Comparison of ENCODE assay signal across 8 cellular contexts in the genomic region with DNA sequence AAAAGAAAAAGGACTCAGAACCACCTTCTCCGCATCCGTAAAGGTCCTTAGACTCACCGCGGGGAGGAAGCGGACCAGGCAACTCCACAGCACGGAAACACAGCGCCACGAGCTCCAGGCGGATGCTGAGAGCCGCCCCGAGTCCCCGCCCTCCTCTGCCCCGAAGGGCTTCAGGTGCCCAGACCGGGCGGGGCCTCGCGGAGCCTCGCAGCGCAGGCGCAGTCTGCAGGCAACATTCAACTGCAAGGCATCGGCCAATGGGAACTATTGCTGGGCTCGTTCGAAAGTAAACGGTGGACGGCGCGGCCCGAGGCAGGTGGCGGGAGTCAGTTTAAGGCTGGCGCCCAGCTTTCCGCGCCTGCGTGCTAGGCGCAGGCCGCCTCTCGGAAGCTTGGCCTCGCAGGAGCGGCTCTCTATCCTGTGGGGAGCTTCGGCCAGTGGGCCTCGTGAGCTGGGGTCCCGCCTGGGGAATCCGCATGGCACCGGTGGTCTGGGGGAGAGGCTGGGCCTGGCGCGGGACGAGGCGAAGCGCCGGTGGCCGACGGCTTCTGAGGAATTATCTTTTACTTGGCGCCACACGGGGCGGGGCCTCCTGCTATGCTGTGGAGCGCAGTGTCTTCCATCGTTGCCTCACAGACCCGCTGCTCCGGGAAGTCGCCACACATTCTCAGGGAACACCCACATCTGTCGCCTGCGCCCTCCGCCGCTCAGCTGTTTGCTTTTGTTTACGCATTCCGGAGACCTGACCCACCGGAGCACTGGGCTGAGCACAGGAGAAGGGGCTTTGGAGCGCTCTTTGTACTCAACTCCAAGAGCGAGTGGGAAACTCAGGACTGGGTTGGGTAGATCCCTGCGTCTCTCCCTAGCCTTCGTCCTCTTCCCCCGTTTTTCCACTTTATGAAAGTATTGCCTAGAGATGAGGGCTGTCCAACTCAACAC. TPM values are rescaled to one million over a fixed set of nuclear protein-coding genes. Genes with fewer than 3 reads are reported as not detected.
DNase-seq lines count a peak whose midpoint lies in the region; ATAC-seq and TF ChIP-seq lines count a peak whose summit lies in the region.

A gene with protein sequence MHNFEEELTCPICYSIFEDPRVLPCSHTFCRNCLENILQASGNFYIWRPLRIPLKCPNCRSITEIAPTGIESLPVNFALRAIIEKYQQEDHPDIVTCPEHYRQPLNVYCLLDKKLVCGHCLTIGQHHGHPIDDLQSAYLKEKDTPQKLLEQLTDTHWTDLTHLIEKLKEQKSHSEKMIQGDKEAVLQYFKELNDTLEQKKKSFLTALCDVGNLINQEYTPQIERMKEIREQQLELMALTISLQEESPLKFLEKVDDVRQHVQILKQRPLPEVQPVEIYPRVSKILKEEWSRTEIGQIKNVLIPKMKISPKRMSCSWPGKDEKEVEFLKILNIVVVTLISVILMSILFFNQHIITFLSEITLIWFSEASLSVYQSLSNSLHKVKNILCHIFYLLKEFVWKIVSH (minus strand): TSS at position 127 of the 939 bp plus-strand sequence. CDS start 10,603 bp downstream, outside the sequence.

- peak within 1 kb of the TSS; percentile 93 to 100 (median 95) for H3K27ac Mint-ChIP-seq in CD4-positive, CD25-positive, alpha-beta regulatory T cell

- no peaks in the 10 kb centered on the region for H3K27me3 Mint-ChIP-seq in CD4-positive, CD25-positive, alpha-beta regulatory T cell

- TF ChIP-seq CTCF in GM20000 (IDR thresholded peaks at IDR 0.05; ENCODE audit: extremely low read depth, missing control alignments) (no peak), cardiac muscle cell (IDR thresholded peaks at IDR 0.05; ENCODE audit: low read depth, low read length) (peak; percentile 2), parathyroid adenoma (IDR thresholded peaks at IDR 0.05) (no peak), tibial artery (IDR thresholded peaks at IDR 0.05) (no peak)

- intact Hi-C loops in tibial artery (cut with DNase I; ENCODE audit: low total_unique reads) = no loop called here

- peaks cover 17 to 49% (median 22%) of the 10 kb centered on the region in 4 donors for H3K4me1 Mint-ChIP-seq in CD4-positive, CD25-positive, alpha-beta regulatory T cell

- H3K36me3 ChIP-seq in CD4-positive, CD25-positive, alpha-beta regulatory T cell (ENCODE audit: control insufficient read depth, insufficient read depth, low read length) = no peaks in the 10 kb centered on the region
- H3K36me3 ChIP-seq in cardiac muscle cell (no peaks in the 10 kb centered on the region), parathyroid adenoma (ENCODE audit: control insufficient read depth, insufficient read depth, low read length) (no peaks in the 10 kb centered on the region), tibial artery (no peaks in the 10 kb centered on the region)

- H3K4me1 ChIP-seq in CD4-positive, CD25-positive, alpha-beta regulatory T cell (ENCODE audit: control insufficient read depth, insufficient read depth, low read length, poor library complexity, severe bottlenecking) = peaks cover 28% of the 10 kb centered on the region
- H3K4me1 ChIP-seq in cardiac muscle cell (ENCODE audit: low read depth) (no peaks in the 10 kb centered on the region), parathyroid adenoma (peaks cover 2% of the 10 kb centered on the region), tibial artery (peaks cover 0 to 15% (median 6%) of the 10 kb centered on the region in 4 donors)

- DNase-seq in CD4-positive, CD25-positive, alpha-beta regulatory T cell = peak; percentile 95 to 99 (median 95)
- DNase-seq in GM20000 (ENCODE audit: low spot score) (peak; percentile 98), HT-29 (ENCODE audit: low spot score) (peak; percentile 96), cardiac muscle cell (ENCODE audit: low read depth in 1 of 2, low spot score in 1 of 2) (peak; percentile 97 to 98), tibial artery (peak; percentile 70 to 90)
- peak; percentile 92 for DNase-seq in activated naive CD8-positive, alpha-beta T cell treated with anti-CD3 and anti-CD28 coated beads, Interleukin-2, amount 50 U/mL, for 16 hours (ENCODE audit: low read depth, low spot score)

- H3K36me3 Mint-ChIP-seq in CD4-positive, CD25-positive, alpha-beta regulatory T cell = peaks cover 6% of the 10 kb centered on the region

- H3K4me3 Mint-ChIP-seq in CD4-positive, CD25-positive, alpha-beta regulatory T cell = peak within 1 kb of the TSS; percentile 96 to 98 (median 96)

- H3K9ac ChIP-seq in parathyroid adenoma = no peak within 1 kb of the TSS

- H3K9me3 ChIP-seq in CD4-positive, CD25-positive, alpha-beta regulatory T cell (ENCODE audit: control insufficient read depth in 2 of 2, low read length in 2 of 2) = no peaks in the 10 kb centered on the region
- H3K9me3 ChIP-seq in cardiac muscle cell (ENCODE audit: low read depth) = no peaks in the 10 kb centered on the region
- H3K9me3 ChIP-seq in parathyroid adenoma (ENCODE audit: control insufficient read depth, low read length) = no peaks in the 10 kb centered on the region
- peaks cover 0 to 4% (median 0%) of the 10 kb centered on the region in 3 donors for H3K9me3 ChIP-seq in tibial artery

- ATAC-seq in CD4-positive, CD25-positive, alpha-beta regulatory T cell (ENCODE audit: low read depth in 2 of 2) = peak; percentile 97
- peak; percentile 92 for ATAC-seq in SK-N-SH treated with all-trans-retinoic acid at 6 μM for 48 hours

- H3K27me3 ChIP-seq in CD4-positive, CD25-positive, alpha-beta regulatory T cell (ENCODE audit: control insufficient read depth, insufficient read depth, low read length) = no peaks in the 10 kb centered on the region
- no peaks in the 10 kb centered on the region for H3K27me3 ChIP-seq in cardiac muscle cell
- H3K27me3 ChIP-seq in parathyroid adenoma (ENCODE audit: control insufficient read depth, insufficient read depth, low read length) = no peaks in the 10 kb centered on the region
- H3K27me3 ChIP-seq in tibial artery = no peaks in the 10 kb centered on the region

- peak within 1 kb of the TSS; percentile 100 for H3K4me3 ChIP-seq in CD4-positive, CD25-positive, alpha-beta regulatory T cell (ENCODE audit: low read depth, low read length)
- peak within 1 kb of the TSS; percentile 50 for H3K4me3 ChIP-seq in cardiac muscle cell
- peak within 1 kb of the TSS; percentile 56 for H3K4me3 ChIP-seq in parathyroid adenoma (ENCODE audit: low read depth, low read length)
- peak within 1 kb of the TSS; percentile 52 to 62 for H3K4me3 ChIP-seq in tibial artery

- H3K9me3 Mint-ChIP-seq in CD4-positive, CD25-positive, alpha-beta regulatory T cell = no peaks in the 10 kb centered on the region

- peak within 1 kb of the TSS; percentile 95 for H2AFZ ChIP-seq in parathyroid adenoma

- H3K4me2 ChIP-seq in parathyroid adenoma (ENCODE audit: low read length) = peak within 1 kb of the TSS; percentile 71

- H3K27ac ChIP-seq in CD4-positive, CD25-positive, alpha-beta regulatory T cell (ENCODE audit: insufficient read depth, low read length, poor library complexity, severe bottlenecking) = peak within 1 kb of the TSS; percentile 91
- H3K27ac ChIP-seq in cardiac muscle cell (peak within 1 kb of the TSS; percentile 86), parathyroid adenoma (peak within 1 kb of the TSS; percentile 56), tibial artery (peak within 1 kb of the TSS; percentile 68 to 71)

- no peaks in the 10 kb centered on the region for H3K79me2 ChIP-seq in parathyroid adenoma

TF ChIP-seq in SK-N-SH treated with all-trans-retinoic acid at 6 μM for 48 hours, 23 proteins besides CTCF, POLR2A, EP300 and RAD21:
- TF ChIP-seq ZFP3 (CRISPR knock-in tag; IDR thresholded peaks at IDR 0.05) = no peak
- TF ChIP-seq ZNF565 (CRISPR knock-in tag; conservative IDR thresholded peaks at IDR 0.05; ENCODE audit: low read depth) = no peak
- TF ChIP-seq TOX (CRISPR knock-in tag; IDR thresholded peaks at IDR 0.05; ENCODE audit: borderline replicate concordance) = no peak
- TF ChIP-seq SNAI2 (CRISPR knock-in tag; IDR thresholded peaks at IDR 0.05) = no peak
- no peak for TF ChIP-seq ZNF70 (CRISPR knock-in tag; IDR thresholded peaks at IDR 0.05)

RNA-seq across cellular contexts. Expression of the gene that starts here (rescaled TPM):
- 34.0 TPM for total RNA-seq in CD4-positive, CD25-positive, alpha-beta regulatory T cell
- 10 to 100 TPM; 50.5 to 67.9 (median 55.5) TPM for polyA plus RNA-seq in CD4-positive, CD25-positive, alpha-beta regulatory T cell
- 5.1 and 6.1 TPM in 2 replicates for total RNA-seq in HT-29 (2014; rRNA removed; shearing (Covaris generic))
- total RNA-seq in cardiac muscle cell = 3.2 and 15.5 TPM in 2 replicates
- polyA plus RNA-seq in cardiac muscle cell = 11.1 and 32.3 TPM in 2 replicates

Comparison
In these comparisons a context has a peak if more than half of its experiments do, and no peak if none do; other contexts are left out.
1. Peak in every context shown above with its lines: DNase-seq, ATAC-seq, H3K4me3 ChIP-seq and H3K27ac ChIP-seq.
2. H3K4me3 ChIP-seq: peak in every context shown above with its lines; median percentile 100 in CD4-positive, CD25-positive, alpha-beta regulatory T cell; 57 in tibial artery; 56 in parathyroid adenoma; 50 in cardiac muscle cell.